17 cellular contexts compared by ENCODE assay signal in genomic region chr17:2484876-2485275, GRCh38. TPM values are rescaled to one million over a fixed set of nuclear protein-coding genes. Genes with fewer than 3 reads are reported as not detected.
A peak's percentile ranks its signal among the peaks of the same experiment; 100 is the strongest.
DNase-seq lines count a peak whose midpoint lies in the region; ATAC-seq, FAIRE-seq and TF ChIP-seq lines count a peak whose summit lies in the region.
"Had no signal": no experiment of that assay in that cellular context is flagged by ENCODE, and none has a peak within 500 bp of the region (broad histone marks: within the 10 kb centered on the region; RNA-seq: fewer than 3 reads in every experiment).

No MANE protein-coding gene starts in this region.

- no peaks in the 10 kb centered on the region for H3K9me3 Mint-ChIP-seq in T-cell
- H3K9me3 Mint-ChIP-seq: memory B cell had no signal

- H4K20me1 ChIP-seq in keratinocyte (ENCODE audit: control insufficient read depth, extremely low read depth, insufficient read depth, low read length): no peaks in the 10 kb centered on the region

- H3K4me2 ChIP-seq in keratinocyte (ENCODE audit: control insufficient read depth, extremely low read depth, insufficient read depth, low read depth, low read length): peak overlapping the region; percentile 85

- ATAC-seq in T-helper 17 cell: no peak
- no peak for ATAC-seq in T-cell (replicated peaks in 1 of 4)
- ATAC-seq: stimulated activated naive CD8-positive, alpha-beta T cell treated with anti-CD3 and anti-CD28 coated beads, Interleukin-15, Interleukin-2, amounts not matched to agents 100 U/mL and 50 U/mL, for 24 hours had no signal

- H3K9ac ChIP-seq in keratinocyte (ENCODE audit: control insufficient read depth, extremely low read depth, insufficient read depth, low read length): peak overlapping the region; percentile 71

- no peak for TF ChIP-seq CTCF in keratinocyte (optimal IDR thresholded peaks at IDR 0.05 in 1 of 3, IDR thresholded peaks at IDR 0.05 in 1 of 3, conservative IDR thresholded peaks at IDR 0.05 in 1 of 3; ENCODE audit: extremely low read depth in 1 of 3, insufficient read depth in 2 of 3, low read length in 3 of 3)

- dilution Hi-C loops in keratinocyte (cut with MboI; ENCODE audit: extremely low pct_ligation_motif_present, low sequenced_read_pairs): loop anchor here (25.0 kb wide), 1 partner anchor 127 kb away; no protein-coding TSS in a partner anchor

- H3K36me3 Mint-ChIP-seq in T-helper 17 cell (ENCODE audit: low read depth) (peaks cover 4% of the 10 kb centered on the region), T-cell (peaks cover 14% of the 10 kb centered on the region)

- H3K27ac Mint-ChIP-seq in T-helper 17 cell (peak overlapping the region; percentile 97), T-cell (no peak overlapping the region)
- H3K27ac Mint-ChIP-seq: memory B cell had no signal

- H3K27me3 Mint-ChIP-seq in T-helper 17 cell (no peaks in the 10 kb centered on the region), T-cell (no peaks in the 10 kb centered on the region)
- H3K27me3 Mint-ChIP-seq: memory B cell, progenitor cell of endocrine pancreas had no signal

- no peaks in the 10 kb centered on the region for H3K9me1 ChIP-seq in keratinocyte (ENCODE audit: control insufficient read depth, extremely low read depth, insufficient read depth, low read length)

- peaks cover 37% of the 10 kb centered on the region for H3K4me1 Mint-ChIP-seq in T-helper 17 cell
- H3K4me1 Mint-ChIP-seq in T-cell: peaks cover 59 to 65% (median 61%) of the 10 kb centered on the region in 3 donors

- peaks cover 20% of the 10 kb centered on the region for H3K4me1 ChIP-seq in keratinocyte (ENCODE audit: control insufficient read depth, extremely low read depth, insufficient read depth, low read length)

- peak overlapping the region; percentile 65 for H3K27ac ChIP-seq in keratinocyte (ENCODE audit: control insufficient read depth, insufficient read depth, low read length)

- H3K4me3 Mint-ChIP-seq in T-helper 17 cell (no peak overlapping the region), T-cell (no peak overlapping the region)
- H3K4me3 Mint-ChIP-seq: memory B cell had no signal

- no peaks in the 10 kb centered on the region for H3K9me3 ChIP-seq in T-helper 17 cell (ENCODE audit: control insufficient read depth, low read length, poor library complexity, severe bottlenecking)
- no peaks in the 10 kb centered on the region for H3K9me3 ChIP-seq in keratinocyte (ENCODE audit: control insufficient read depth, low read depth, low read length)
- H3K9me3 ChIP-seq: heart left ventricle had no signal

- POLR2A ChIA-PET in T-cell (lab: Charles Lee): no interaction called here

- peak overlapping the region; percentile 45 for H2AFZ ChIP-seq in keratinocyte (ENCODE audit: control insufficient read depth, low read length)

- no peaks in the 10 kb centered on the region for H3K27me3 ChIP-seq in keratinocyte (ENCODE audit: control insufficient read depth, extremely low read depth, insufficient read depth, low read length)
- H3K27me3 ChIP-seq: heart left ventricle had no signal

- peak overlapping the region; percentile 6 to 71 (median 24) for H3K4me3 ChIP-seq in keratinocyte (ENCODE audit: control insufficient read depth in 2 of 3, extremely low read depth in 1 of 3, insufficient read depth in 2 of 3, low read depth in 1 of 3, low read length in 3 of 3)

- peaks cover 31% of the 10 kb centered on the region for H3K79me2 ChIP-seq in keratinocyte (ENCODE audit: control insufficient read depth, insufficient read depth, low read length)

- DNase-seq in DMS 273 treated with DMSO at 0.1 percent for 48 hours (lab: John Stamatoyannopoulos, UW) (peak; percentile 72), NCI-H1694 treated with DMSO at 0.1 percent for 48 hours (lab: John Stamatoyannopoulos, UW) (peak; percentile 94), T-helper 17 cell (no peak), keratinocyte (ENCODE audit: low read depth, low spot score) (peak; percentile 41), SIG-M5 treated with dmso at 0.1 percent for 504 hours (lab: John Stamatoyannopoulos, UW; ENCODE audit: unreplicated experiment) (no peak), HuH-7 (ENCODE audit: low spot score) (no peak), T-cell (no peak)
- DNase-seq in stimulated activated naive CD4-positive, alpha-beta T cell (lab: John Stamatoyannopoulos, UW): no peak
- DNase-seq: anterior cingulate cortex; GOT3; heart left ventricle; NCI-H1930; SHP77 treated with DMSO at 0.1 percent for 48 hours; stimulated activated CD4-positive, alpha-beta T cell treated with anti-CD3 and anti-CD28 coated beads, Interleukin-2, amount 100 ng/mL, for 48 hours; stimulated activated naive CD8-positive, alpha-beta T cell treated with anti-CD3 and anti-CD28 coated beads, Interleukin-15, Interleukin-2, amounts not matched to agents 100 U/mL and 50 U/mL, for 24 hours had no signal

- peak; percentile 95 for FAIRE-seq in keratinocyte (lab: Jason Lieb, UNC)

- CTCF ChIA-PET in T-cell (lab: Charles Lee): interaction anchor here in 1 of 2 donors (0.6 kb wide), 1 partner anchor 33 kb away, joined by 3 read pairs; no protein-coding TSS in a partner anchor

- no peaks in the 10 kb centered on the region for H3K36me3 ChIP-seq in keratinocyte (ENCODE audit: control insufficient read depth in 2 of 2, extremely low read depth in 1 of 2, insufficient read depth in 2 of 2, low read length in 2 of 2)

RNA-seq across cellular contexts. Expression of gene METTL16, which starts 26.8 kb away (rescaled TPM):
- total RNA-seq in T-helper 17 cell (10 to 100 TPM; 34.4 to 38.8 TPM), T-cell (10 to 100 TPM; 43.0 to 51.1 (median 43.2) TPM)
- 13.4 to 17.8 TPM (median 16.6 TPM) in 3 replicates for polyA plus RNA-seq in keratinocyte
- polyA plus RNA-seq in keratinocyte (2011; ENCODE audit: low read depth): 13.8 TPM
- polyA plus RNA-seq in keratinocyte (2011; cell fraction: cytosol; rRNA removed): 12.7 and 16.0 TPM in 2 replicates
- polyA plus RNA-seq in keratinocyte (2011; cell fraction: nucleus; rRNA removed): 22.6 and 23.6 TPM in 2 replicates
- 17.7 and 18.7 TPM in 2 replicates for polyA plus RNA-seq in keratinocyte (2012; ENCODE audit: low replicate concordance)
- 7.1 to 17.0 TPM (median 12.9 TPM) in 3 replicates for polyA minus RNA-seq in keratinocyte
- 16.7 TPM for polyA minus RNA-seq in keratinocyte (2011; cell fraction: cytosol; rRNA and poly(A)+ RNA removed)
- 10.9 and 18.2 TPM in 2 replicates for polyA minus RNA-seq in keratinocyte (2011; cell fraction: nucleus; rRNA and poly(A)+ RNA removed)

Comparison
In these comparisons a context has a peak if more than half of its experiments do, and no peak if none do; other contexts are left out.
1. DNase-seq: peak in DMS 273 treated with DMSO at 0.1 percent for 48 hours (single experiment), NCI-H1694 treated with DMSO at 0.1 percent for 48 hours (single experiment) and keratinocyte (single experiment); none in T-helper 17 cell (0 of 3), SIG-M5 treated with dmso at 0.1 percent for 504 hours (single experiment), HuH-7 (single experiment), stimulated activated naive CD4-positive, alpha-beta T cell (0 of 6) and T-cell (0 of 34).